In genomic region chr20:60752741-60753420, GRCh38 we compare ENCODE assay signal across 19 cellular contexts.
"Had no signal": no experiment of that assay in that cellular context is flagged by ENCODE, and none has a peak within 500 bp of the region (broad histone marks: within the 10 kb centered on the region; RNA-seq: fewer than 3 reads in every experiment).

No MANE protein-coding gene starts in this region.

- H3K9ac ChIP-seq: neural progenitor cell had no signal

- H3K4me3 Mint-ChIP-seq: activated naive CD4-positive, alpha-beta T cell treated with anti-CD3 and anti-CD28 coated beads, Interleukin-2, amount 10 ng/mL, durations not matched to agents 7 days and 5 days; activated naive CD8-positive, alpha-beta T cell treated with anti-CD3 and anti-CD28 coated beads, Interleukin-2, amount 50 U/mL, for 24 hours; activated T-cell treated with anti-CD3 and anti-CD28 coated beads, Interleukin-2, amount 50 U/mL, for 4 hours; brain; central memory CD8-positive, alpha-beta T cell; naive thymus-derived CD4-positive, alpha-beta T cell; neural progenitor cell; stimulated activated naive B cell treated with anti-CD40 and anti-IgM and Interleukin-4, amounts not matched to agents 10 μg/mL and 1 μg/mL and 100 μg/mL, for 72 hours; T-helper 1 cell treated with Interleukin-12 subunit alpha and Interleukin-12 subunit beta and Interleukin-4 antibody, amounts not matched to agents 30 μg/mL and 1 μg/mL, for 36 hours had no signal

- H2AFZ ChIP-seq: neural progenitor cell had no signal

- H3K9me3 Mint-ChIP-seq: activated naive CD8-positive, alpha-beta T cell treated with anti-CD3 and anti-CD28 coated beads, Interleukin-2, amount 50 U/mL, for 24 hours; activated T-cell treated with anti-CD3 and anti-CD28 coated beads, Interleukin-2, amount 50 U/mL, for 4 hours; central memory CD8-positive, alpha-beta T cell; T-helper 1 cell treated with Interleukin-12 subunit alpha and Interleukin-12 subunit beta and Interleukin-4 antibody, amounts not matched to agents 30 μg/mL and 1 μg/mL, for 36 hours had no signal

- H3K9me3 ChIP-seq: colonic mucosa, left lung, tibial artery, uterus had no signal

- H3K4me1 ChIP-seq: colonic mucosa, left lung, neural progenitor cell, uterus had no signal

- DNase-seq: activated CD4-positive, alpha-beta T cell treated with anti-CD3 and anti-CD28 coated beads, Interleukin-2, amount 50 U/mL, for 1 hour; activated CD4-positive, CD25-positive, alpha-beta regulatory T cell treated with anti-CD3 and anti-CD28 coated beads, Interleukin-2, amount 50 U/mL, for 72 hours; activated CD8-positive, alpha-beta memory T cell treated with anti-CD3 and anti-CD28 coated beads, Interleukin-2, amount 50 U/mL, for 4 hours; activated naive CD4-positive, alpha-beta T cell treated with anti-CD3 and anti-CD28 coated beads, Interleukin-2, amount 10 ng/mL, durations not matched to agents 7 days and 5 days; activated naive CD8-positive, alpha-beta T cell treated with anti-CD3 and anti-CD28 coated beads, Interleukin-2, amount 50 U/mL, for 24 hours; activated T-cell treated with anti-CD3 and anti-CD28 coated beads, Interleukin-2, amount 50 U/mL, for 4 hours; anterior cingulate cortex; colonic mucosa; erythroblast; kidney; left lung; naive thymus-derived CD4-positive, alpha-beta T cell; stimulated activated naive B cell treated with anti-CD40 and anti-IgM and Interleukin-4, amounts not matched to agents 10 μg/mL and 1 μg/mL and 100 μg/mL, for 72 hours; tibial artery; uterus had no signal

- H3K4me2 ChIP-seq: neural progenitor cell had no signal

- H3K27me3 Mint-ChIP-seq: activated naive CD4-positive, alpha-beta T cell treated with anti-CD3 and anti-CD28 coated beads, Interleukin-2, amount 10 ng/mL, durations not matched to agents 7 days and 5 days; activated naive CD8-positive, alpha-beta T cell treated with anti-CD3 and anti-CD28 coated beads, Interleukin-2, amount 50 U/mL, for 24 hours; central memory CD8-positive, alpha-beta T cell; stimulated activated naive B cell treated with anti-CD40 and anti-IgM and Interleukin-4, amounts not matched to agents 10 μg/mL and 1 μg/mL and 100 μg/mL, for 72 hours had no signal

- H3K27ac ChIP-seq: colonic mucosa, left lung, neural progenitor cell, tibial artery, uterus had no signal

- H3K36me3 Mint-ChIP-seq: activated naive CD4-positive, alpha-beta T cell treated with anti-CD3 and anti-CD28 coated beads, Interleukin-2, amount 10 ng/mL, durations not matched to agents 7 days and 5 days; brain; naive thymus-derived CD4-positive, alpha-beta T cell; neural progenitor cell; stimulated activated naive B cell treated with anti-CD40 and anti-IgM and Interleukin-4, amounts not matched to agents 10 μg/mL and 1 μg/mL and 100 μg/mL, for 72 hours had no signal

- H3K4me3 ChIP-seq: colonic mucosa, left lung, neural progenitor cell, tibial artery, uterus had no signal

- H3K36me3 ChIP-seq: colonic mucosa, left lung, neural progenitor cell, tibial artery, uterus had no signal

- H3K27me3 ChIP-seq: colonic mucosa, left lung, neural progenitor cell, tibial artery, uterus had no signal

- H3K4me1 Mint-ChIP-seq: activated naive CD4-positive, alpha-beta T cell treated with anti-CD3 and anti-CD28 coated beads, Interleukin-2, amount 10 ng/mL, durations not matched to agents 7 days and 5 days; activated naive CD8-positive, alpha-beta T cell treated with anti-CD3 and anti-CD28 coated beads, Interleukin-2, amount 50 U/mL, for 24 hours; central memory CD8-positive, alpha-beta T cell; naive thymus-derived CD4-positive, alpha-beta T cell; neural progenitor cell; stimulated activated naive B cell treated with anti-CD40 and anti-IgM and Interleukin-4, amounts not matched to agents 10 μg/mL and 1 μg/mL and 100 μg/mL, for 72 hours had no signal

- H3K27ac Mint-ChIP-seq: activated naive CD4-positive, alpha-beta T cell treated with anti-CD3 and anti-CD28 coated beads, Interleukin-2, amount 10 ng/mL, durations not matched to agents 7 days and 5 days; activated naive CD8-positive, alpha-beta T cell treated with anti-CD3 and anti-CD28 coated beads, Interleukin-2, amount 50 U/mL, for 24 hours; brain; naive thymus-derived CD4-positive, alpha-beta T cell; neural progenitor cell; stimulated activated naive B cell treated with anti-CD40 and anti-IgM and Interleukin-4, amounts not matched to agents 10 μg/mL and 1 μg/mL and 100 μg/mL, for 72 hours; T-helper 1 cell treated with Interleukin-12 subunit alpha and Interleukin-12 subunit beta and Interleukin-4 antibody, amounts not matched to agents 30 μg/mL and 1 μg/mL, for 36 hours had no signal
